Comparison of ENCODE assay signal across 11 cellular contexts in the genomic region with DNA sequence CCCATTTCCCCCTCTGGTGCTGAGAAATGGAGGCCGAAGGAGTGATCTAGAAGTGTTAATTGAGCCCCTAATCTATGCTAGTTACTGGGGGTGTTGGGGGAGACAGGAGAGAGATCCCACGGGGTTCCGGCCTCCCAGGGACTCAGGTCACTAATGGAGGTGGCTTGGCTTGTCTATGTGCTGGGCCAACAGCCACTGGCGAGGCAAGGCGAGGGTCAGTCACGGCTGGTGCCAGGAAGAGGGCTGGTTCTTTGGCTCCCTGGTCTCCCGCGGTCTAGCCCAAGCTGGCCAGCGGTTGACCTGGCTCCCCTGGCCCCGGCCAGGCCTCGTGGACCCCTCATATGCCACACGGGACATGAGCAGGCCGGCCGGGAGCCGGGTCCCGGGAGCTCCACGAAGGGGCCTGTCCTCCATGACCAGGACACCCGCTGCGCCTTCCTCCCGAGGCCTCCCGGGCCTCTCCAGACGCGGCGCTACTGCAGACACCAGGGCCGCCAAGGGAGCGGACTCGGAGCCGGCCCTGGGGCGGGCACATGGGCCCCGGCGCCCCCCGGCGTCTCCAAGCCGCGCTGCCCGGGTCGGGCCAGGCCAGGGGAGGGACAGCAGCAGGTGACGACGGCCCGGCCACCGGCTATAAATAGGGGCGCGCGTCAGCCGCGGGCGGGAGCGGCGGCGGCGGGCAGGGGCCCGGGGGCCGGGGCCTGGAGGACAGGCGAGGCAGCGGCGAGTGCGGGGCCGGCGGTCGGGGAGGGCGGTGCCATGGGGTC. TPM values are rescaled to one million over a fixed set of nuclear protein-coding genes. Genes with fewer than 3 reads are reported as not detected.
DNase-seq lines count a peak whose midpoint lies in the region; ATAC-seq, FAIRE-seq and TF ChIP-seq lines count a peak whose summit lies in the region.
"Had no signal": no experiment of that assay in that cellular context is flagged by ENCODE, and none has a peak within 500 bp of the region (broad histone marks: within the 10 kb centered on the region; RNA-seq: fewer than 3 reads in every experiment).

A gene with protein sequence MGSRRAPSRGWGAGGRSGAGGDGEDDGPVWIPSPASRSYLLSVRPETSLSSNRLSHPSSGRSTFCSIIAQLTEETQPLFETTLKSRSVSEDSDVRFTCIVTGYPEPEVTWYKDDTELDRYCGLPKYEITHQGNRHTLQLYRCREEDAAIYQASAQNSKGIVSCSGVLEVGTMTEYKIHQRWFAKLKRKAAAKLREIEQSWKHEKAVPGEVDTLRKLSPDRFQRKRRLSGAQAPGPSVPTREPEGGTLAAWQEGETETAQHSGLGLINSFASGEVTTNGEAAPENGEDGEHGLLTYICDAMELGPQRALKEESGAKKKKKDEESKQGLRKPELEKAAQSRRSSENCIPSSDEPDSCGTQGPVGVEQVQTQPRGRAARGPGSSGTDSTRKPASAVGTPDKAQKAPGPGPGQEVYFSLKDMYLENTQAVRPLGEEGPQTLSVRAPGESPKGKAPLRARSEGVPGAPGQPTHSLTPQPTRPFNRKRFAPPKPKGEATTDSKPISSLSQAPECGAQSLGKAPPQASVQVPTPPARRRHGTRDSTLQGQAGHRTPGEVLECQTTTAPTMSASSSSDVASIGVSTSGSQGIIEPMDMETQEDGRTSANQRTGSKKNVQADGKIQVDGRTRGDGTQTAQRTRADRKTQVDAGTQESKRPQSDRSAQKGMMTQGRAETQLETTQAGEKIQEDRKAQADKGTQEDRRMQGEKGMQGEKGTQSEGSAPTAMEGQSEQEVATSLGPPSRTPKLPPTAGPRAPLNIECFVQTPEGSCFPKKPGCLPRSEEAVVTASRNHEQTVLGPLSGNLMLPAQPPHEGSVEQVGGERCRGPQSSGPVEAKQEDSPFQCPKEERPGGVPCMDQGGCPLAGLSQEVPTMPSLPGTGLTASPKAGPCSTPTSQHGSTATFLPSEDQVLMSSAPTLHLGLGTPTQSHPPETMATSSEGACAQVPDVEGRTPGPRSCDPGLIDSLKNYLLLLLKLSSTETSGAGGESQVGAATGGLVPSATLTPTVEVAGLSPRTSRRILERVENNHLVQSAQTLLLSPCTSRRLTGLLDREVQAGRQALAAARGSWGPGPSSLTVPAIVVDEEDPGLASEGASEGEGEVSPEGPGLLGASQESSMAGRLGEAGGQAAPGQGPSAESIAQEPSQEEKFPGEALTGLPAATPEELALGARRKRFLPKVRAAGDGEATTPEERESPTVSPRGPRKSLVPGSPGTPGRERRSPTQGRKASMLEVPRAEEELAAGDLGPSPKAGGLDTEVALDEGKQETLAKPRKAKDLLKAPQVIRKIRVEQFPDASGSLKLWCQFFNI (N-terminal part only) (plus strand): TSS at position 663 of the 767 bp plus-strand sequence. CDS start 97 bp downstream, at position 760.

- peak within 1 kb of the TSS; percentile 67 for H3K4me2 ChIP-seq in astrocyte (ENCODE audit: low read length)

- no peak for ATAC-seq in activated CD4-positive, CD25-positive, alpha-beta regulatory T cell treated with anti-CD3 and anti-CD28 coated beads, Interleukin-2, amount 50 U/mL, for 24 hours

- no peaks in the 10 kb centered on the region for H3K9me3 Mint-ChIP-seq in astrocyte (ENCODE audit: unreplicated experiment)

- H3K27me3 Mint-ChIP-seq in astrocyte (ENCODE audit: low read depth, unreplicated experiment): peaks cover 3% of the 10 kb centered on the region

- no peak for TF ChIP-seq CTCF in astrocyte (IDR thresholded peaks at IDR 0.05; ENCODE audit: insufficient read depth, low read depth, low read length)

- H3K79me2 ChIP-seq in astrocyte (ENCODE audit: insufficient read depth, low read length): no peaks in the 10 kb centered on the region

- H3K4me1 Mint-ChIP-seq in astrocyte (ENCODE audit: low read depth, unreplicated experiment): peaks cover 14% of the 10 kb centered on the region

- H3K36me3 ChIP-seq in ES-I3 (ENCODE audit: insufficient read depth, low read length) (no peaks in the 10 kb centered on the region), astrocyte (ENCODE audit: insufficient read depth, low read length) (no peaks in the 10 kb centered on the region), iPS-18a (ENCODE audit: control insufficient read depth, low read depth, low read length) (no peaks in the 10 kb centered on the region)

- no peaks in the 10 kb centered on the region for H3K9me3 ChIP-seq in ES-I3 (ENCODE audit: control insufficient read depth, insufficient read depth, low read length)
- no peaks in the 10 kb centered on the region for H3K9me3 ChIP-seq in astrocyte (ENCODE audit: insufficient read depth, low read depth, low read length)
- no peaks in the 10 kb centered on the region for H3K9me3 ChIP-seq in iPS-18a (ENCODE audit: control insufficient read depth, low read depth, low read length)

- peak within 1 kb of the TSS; percentile 42 for H2AFZ ChIP-seq in astrocyte (ENCODE audit: low read depth, low read length)

- H3K9ac ChIP-seq in ES-I3 (ENCODE audit: low read depth, low read length) (peak within 1 kb of the TSS; percentile 46), astrocyte (ENCODE audit: low read length) (peak within 1 kb of the TSS; percentile 68), iPS-18a (ENCODE audit: low read length) (peak within 1 kb of the TSS; percentile 44)

- H3K4me3 Mint-ChIP-seq in astrocyte (ENCODE audit: unreplicated experiment): peak within 1 kb of the TSS; percentile 79
- H3K4me3 Mint-ChIP-seq: memory B cell had no signal

- H3K27me3 ChIP-seq in astrocyte (ENCODE audit: insufficient read depth, low read length) (no peaks in the 10 kb centered on the region), iPS-18a (ENCODE audit: control insufficient read depth, insufficient read depth, low read length) (no peaks in the 10 kb centered on the region)

- H3K27ac ChIP-seq in astrocyte (ENCODE audit: low read depth, low read length) (peak within 1 kb of the TSS; percentile 52), iPS-18a (ENCODE audit: low read length) (peak within 1 kb of the TSS; percentile 9)

- peaks cover 2% of the 10 kb centered on the region for H3K36me3 Mint-ChIP-seq in astrocyte (ENCODE audit: low read depth, unreplicated experiment)

- peak within 1 kb of the TSS; percentile 87 for H3K27ac Mint-ChIP-seq in astrocyte (ENCODE audit: unreplicated experiment)
- H3K27ac Mint-ChIP-seq: memory B cell had no signal

- no peak for FAIRE-seq in astrocyte (lab: Jason Lieb, UNC)

- DNase-seq in astrocyte (ENCODE audit: low read depth): no peak
- peak; percentile 80 for DNase-seq in retina
- no peak for DNase-seq in dedifferentiated amniotic fluid mesenchymal stem cell (ENCODE audit: extremely low spot score)
- DNase-seq in NOMO-1 treated with dmso at 0.1 percent for 144 hours (lab: John Stamatoyannopoulos, UW; ENCODE audit: unreplicated experiment): no peak
- no peak for DNase-seq in medulla oblongata (ENCODE audit: extremely low spot score)
- DNase-seq: EL, NCI-H774 had no signal

- peak within 1 kb of the TSS; percentile 18 for H3K4me3 ChIP-seq in astrocyte (ENCODE audit: insufficient read depth, low read depth, low read length)
- H3K4me3 ChIP-seq in iPS-18a (ENCODE audit: low read length): peak within 1 kb of the TSS; percentile 21

- H3K4me1 ChIP-seq in ES-I3 (ENCODE audit: insufficient read depth, low read length): peaks cover 21% of the 10 kb centered on the region
- peaks cover 17% of the 10 kb centered on the region for H3K4me1 ChIP-seq in astrocyte (ENCODE audit: insufficient read depth, low read length)
- peaks cover 22% of the 10 kb centered on the region for H3K4me1 ChIP-seq in iPS-18a (ENCODE audit: control insufficient read depth, low read depth, low read length)

- no peaks in the 10 kb centered on the region for H4K20me1 ChIP-seq in astrocyte (ENCODE audit: insufficient read depth, low read length)

RNA-seq across cellular contexts. Expression of the gene that starts here (rescaled TPM):
- 6.8 and 9.1 TPM in 2 replicates for total RNA-seq in astrocyte
